In the genomic region with DNA sequence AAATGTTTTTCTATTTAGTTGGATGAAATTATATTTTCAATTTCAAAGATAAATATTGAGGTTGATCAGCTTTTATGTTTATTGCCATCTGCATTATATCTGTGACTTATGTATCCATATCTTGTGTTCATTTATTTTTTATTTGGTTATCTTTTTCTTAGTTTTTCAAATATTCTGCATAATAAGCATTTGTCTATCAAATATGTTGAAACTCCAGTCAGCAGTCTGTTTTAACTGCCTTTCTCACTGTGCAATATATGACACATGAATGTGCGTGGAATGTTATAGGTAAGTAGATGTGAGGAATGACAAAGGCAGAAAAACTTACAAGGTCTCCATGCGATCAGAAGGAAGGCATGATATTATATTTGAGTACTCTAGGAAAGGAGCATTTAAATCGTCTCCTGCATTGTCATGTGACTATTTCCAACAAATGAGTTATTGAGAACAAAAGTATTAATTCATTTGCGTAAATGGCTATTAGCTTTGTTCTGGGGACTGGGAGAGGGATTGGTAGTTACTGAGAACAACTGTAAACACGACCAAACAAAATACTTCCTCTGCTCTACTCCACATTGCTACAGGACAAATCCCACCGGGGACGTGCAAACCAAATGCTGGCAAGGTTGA, we compare ENCODE assay signal across 1 cellular context.
TF ChIP-seq lines count a peak whose summit lies in the region.

No MANE protein-coding gene starts in this region.

TF ChIP-seq in GM23338, 12 proteins besides CTCF, POLR2A, EP300 and RAD21 (continued from another document):
- TF ChIP-seq, protein P1, sequence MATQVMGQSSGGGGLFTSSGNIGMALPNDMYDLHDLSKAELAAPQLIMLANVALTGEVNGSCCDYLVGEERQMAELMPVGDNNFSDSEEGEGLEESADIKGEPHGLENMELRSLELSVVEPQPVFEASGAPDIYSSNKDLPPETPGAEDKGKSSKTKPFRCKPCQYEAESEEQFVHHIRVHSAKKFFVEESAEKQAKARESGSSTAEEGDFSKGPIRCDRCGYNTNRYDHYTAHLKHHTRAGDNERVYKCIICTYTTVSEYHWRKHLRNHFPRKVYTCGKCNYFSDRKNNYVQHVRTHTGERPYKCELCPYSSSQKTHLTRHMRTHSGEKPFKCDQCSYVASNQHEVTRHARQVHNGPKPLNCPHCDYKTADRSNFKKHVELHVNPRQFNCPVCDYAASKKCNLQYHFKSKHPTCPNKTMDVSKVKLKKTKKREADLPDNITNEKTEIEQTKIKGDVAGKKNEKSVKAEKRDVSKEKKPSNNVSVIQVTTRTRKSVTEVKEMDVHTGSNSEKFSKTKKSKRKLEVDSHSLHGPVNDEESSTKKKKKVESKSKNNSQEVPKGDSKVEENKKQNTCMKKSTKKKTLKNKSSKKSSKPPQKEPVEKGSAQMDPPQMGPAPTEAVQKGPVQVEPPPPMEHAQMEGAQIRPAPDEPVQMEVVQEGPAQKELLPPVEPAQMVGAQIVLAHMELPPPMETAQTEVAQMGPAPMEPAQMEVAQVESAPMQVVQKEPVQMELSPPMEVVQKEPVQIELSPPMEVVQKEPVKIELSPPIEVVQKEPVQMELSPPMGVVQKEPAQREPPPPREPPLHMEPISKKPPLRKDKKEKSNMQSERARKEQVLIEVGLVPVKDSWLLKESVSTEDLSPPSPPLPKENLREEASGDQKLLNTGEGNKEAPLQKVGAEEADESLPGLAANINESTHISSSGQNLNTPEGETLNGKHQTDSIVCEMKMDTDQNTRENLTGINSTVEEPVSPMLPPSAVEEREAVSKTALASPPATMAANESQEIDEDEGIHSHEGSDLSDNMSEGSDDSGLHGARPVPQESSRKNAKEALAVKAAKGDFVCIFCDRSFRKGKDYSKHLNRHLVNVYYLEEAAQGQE (IDR thresholded peaks at IDR 0.05; ENCODE audit: unreplicated experiment): no peak
- TF ChIP-seq, protein P2, sequence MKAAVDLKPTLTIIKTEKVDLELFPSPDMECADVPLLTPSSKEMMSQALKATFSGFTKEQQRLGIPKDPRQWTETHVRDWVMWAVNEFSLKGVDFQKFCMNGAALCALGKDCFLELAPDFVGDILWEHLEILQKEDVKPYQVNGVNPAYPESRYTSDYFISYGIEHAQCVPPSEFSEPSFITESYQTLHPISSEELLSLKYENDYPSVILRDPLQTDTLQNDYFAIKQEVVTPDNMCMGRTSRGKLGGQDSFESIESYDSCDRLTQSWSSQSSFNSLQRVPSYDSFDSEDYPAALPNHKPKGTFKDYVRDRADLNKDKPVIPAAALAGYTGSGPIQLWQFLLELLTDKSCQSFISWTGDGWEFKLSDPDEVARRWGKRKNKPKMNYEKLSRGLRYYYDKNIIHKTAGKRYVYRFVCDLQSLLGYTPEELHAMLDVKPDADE (IDR thresholded peaks at IDR 0.05): no peak
- TF ChIP-seq ZNF114 (CRISPR knock-in tag; IDR thresholded peaks at IDR 0.05) (no peak), JUNB (IDR thresholded peaks at IDR 0.05; ENCODE audit: unreplicated experiment) (no peak), CREB1 (CRISPR knock-in tag; IDR thresholded peaks at IDR 0.05; ENCODE audit: low read depth) (no peak), NANOG (IDR thresholded peaks at IDR 0.05; ENCODE audit: borderline replicate concordance) (no peak), EZH2 (IDR thresholded peaks at IDR 0.05; ENCODE audit: low read depth, unreplicated experiment) (no peak)
- TF ChIP-seq, protein P3, sequence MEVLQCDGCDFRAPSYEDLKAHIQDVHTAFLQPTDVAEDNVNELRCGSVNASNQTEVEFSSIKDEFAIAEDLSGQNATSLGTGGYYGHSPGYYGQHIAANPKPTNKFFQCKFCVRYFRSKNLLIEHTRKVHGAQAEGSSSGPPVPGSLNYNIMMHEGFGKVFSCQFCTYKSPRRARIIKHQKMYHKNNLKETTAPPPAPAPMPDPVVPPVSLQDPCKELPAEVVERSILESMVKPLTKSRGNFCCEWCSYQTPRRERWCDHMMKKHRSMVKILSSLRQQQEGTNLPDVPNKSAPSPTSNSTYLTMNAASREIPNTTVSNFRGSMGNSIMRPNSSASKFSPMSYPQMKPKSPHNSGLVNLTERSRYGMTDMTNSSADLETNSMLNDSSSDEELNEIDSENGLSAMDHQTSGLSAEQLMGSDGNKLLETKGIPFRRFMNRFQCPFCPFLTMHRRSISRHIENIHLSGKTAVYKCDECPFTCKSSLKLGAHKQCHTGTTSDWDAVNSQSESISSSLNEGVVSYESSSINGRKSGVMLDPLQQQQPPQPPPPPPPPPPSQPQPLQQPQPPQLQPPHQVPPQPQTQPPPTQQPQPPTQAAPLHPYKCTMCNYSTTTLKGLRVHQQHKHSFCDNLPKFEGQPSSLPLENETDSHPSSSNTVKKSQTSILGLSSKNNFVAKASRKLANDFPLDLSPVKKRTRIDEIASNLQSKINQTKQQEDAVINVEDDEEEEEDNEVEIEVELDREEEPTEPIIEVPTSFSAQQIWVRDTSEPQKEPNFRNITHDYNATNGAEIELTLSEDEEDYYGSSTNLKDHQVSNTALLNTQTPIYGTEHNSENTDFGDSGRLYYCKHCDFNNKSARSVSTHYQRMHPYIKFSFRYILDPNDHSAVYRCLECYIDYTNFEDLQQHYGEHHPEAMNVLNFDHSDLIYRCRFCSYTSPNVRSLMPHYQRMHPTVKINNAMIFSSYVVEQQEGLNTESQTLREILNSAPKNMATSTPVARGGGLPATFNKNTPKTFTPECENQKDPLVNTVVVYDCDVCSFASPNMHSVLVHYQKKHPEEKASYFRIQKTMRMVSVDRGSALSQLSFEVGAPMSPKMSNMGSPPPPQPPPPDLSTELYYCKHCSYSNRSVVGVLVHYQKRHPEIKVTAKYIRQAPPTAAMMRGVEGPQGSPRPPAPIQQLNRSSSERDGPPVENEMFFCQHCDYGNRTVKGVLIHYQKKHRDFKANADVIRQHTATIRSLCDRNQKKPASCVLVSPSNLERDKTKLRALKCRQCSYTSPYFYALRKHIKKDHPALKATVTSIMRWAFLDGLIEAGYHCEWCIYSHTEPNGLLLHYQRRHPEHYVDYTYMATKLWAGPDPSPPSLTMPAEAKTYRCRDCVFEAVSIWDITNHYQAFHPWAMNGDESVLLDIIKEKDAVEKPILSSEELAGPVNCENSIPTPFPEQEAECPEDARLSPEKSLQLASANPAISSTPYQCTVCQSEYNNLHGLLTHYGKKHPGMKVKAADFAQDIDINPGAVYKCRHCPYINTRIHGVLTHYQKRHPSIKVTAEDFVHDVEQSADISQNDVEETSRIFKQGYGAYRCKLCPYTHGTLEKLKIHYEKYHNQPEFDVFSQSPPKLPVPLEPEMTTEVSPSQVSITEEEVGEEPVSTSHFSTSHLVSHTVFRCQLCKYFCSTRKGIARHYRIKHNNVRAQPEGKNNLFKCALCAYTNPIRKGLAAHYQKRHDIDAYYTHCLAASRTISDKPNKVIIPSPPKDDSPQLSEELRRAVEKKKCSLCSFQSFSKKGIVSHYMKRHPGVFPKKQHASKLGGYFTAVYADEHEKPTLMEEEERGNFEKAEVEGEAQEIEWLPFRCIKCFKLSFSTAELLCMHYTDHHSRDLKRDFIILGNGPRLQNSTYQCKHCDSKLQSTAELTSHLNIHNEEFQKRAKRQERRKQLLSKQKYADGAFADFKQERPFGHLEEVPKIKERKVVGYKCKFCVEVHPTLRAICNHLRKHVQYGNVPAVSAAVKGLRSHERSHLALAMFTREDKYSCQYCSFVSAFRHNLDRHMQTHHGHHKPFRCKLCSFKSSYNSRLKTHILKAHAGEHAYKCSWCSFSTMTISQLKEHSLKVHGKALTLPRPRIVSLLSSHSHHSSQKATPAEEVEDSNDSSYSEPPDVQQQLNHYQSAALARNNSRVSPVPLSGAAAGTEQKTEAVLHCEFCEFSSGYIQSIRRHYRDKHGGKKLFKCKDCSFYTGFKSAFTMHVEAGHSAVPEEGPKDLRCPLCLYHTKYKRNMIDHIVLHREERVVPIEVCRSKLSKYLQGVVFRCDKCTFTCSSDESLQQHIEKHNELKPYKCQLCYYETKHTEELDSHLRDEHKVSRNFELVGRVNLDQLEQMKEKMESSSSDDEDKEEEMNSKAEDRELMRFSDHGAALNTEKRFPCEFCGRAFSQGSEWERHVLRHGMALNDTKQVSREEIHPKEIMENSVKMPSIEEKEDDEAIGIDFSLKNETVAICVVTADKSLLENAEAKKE (CRISPR knock-in tag; IDR thresholded peaks at IDR 0.05): no peak
TF ChIP-seq in GM23338: peak in this region for 0.
